8 cellular contexts compared by ENCODE assay signal in the genomic region with DNA sequence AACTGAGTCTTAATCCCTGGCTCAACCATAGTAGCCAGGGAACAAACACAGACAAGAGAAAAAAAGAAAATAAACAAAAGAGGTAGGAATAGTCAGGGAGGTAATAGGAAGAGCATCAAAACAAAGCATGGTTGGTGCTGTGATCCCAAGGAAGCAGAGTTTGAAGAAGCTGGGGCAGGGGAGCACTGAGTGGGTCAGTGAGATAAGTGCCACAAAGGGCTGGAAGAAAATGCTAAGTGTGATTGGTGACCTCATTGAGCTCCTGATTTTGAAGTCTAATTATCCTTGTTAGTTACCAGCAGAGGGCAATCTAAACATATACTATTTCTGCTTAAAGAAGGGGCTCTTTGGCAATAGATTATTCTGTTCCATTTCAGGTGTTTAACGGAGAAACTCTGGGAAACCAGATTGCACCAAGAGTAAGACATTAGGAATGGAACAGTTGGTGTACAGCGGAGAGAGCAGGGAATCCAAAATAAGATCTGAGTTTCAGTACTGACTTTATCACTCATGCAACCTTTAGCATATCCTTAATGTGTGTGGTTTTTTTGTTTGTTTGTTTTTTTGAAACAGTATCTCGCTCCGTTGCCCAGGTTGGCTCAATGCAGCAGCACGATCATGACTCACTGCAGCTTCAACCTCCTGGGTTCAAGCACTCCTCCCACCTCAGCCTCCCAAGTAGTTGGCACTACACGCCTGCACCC. TPM values are rescaled to one million over a fixed set of nuclear protein-coding genes. Genes with fewer than 3 reads are reported as not detected.
DNase-seq lines count a peak whose midpoint lies in the region; ATAC-seq and TF ChIP-seq lines count a peak whose summit lies in the region.

No MANE protein-coding gene starts in this region.

- 56% methylated on average over 6 of the region's 6 CpGs for WGBS in prostate gland

- ATAC-seq in GM19372 (IDR thresholded peaks at IDR 0.05; ENCODE audit: low read depth, unreplicated experiment): peak; percentile 54
- ATAC-seq in HG02623 (IDR thresholded peaks at IDR 0.05; ENCODE audit: unreplicated experiment): no peak
- no peak for ATAC-seq in HG03039 (IDR thresholded peaks at IDR 0.05; ENCODE audit: unreplicated experiment)

- peak; percentile 24 for DNase-seq in CMK (ENCODE audit: low read depth)
- peak; percentile 14 for DNase-seq in NCI-H1417 treated with DMSO at 0.1 percent for 48 hours (lab: John Stamatoyannopoulos, UW)
- DNase-seq in fibroblast of the conjunctiva (ENCODE audit: low read depth): peak; percentile 39
- no peak for DNase-seq in prostate gland (ENCODE audit: low spot score)

- TF ChIP-seq CTCF in SU-DHL-6 (IDR thresholded peaks at IDR 0.05; ENCODE audit: insufficient read depth, low read length, poor library complexity, severe bottlenecking) (peak; percentile 20), prostate gland (IDR thresholded peaks at IDR 0.05) (peak in 3 of 4 experiments; percentile 42 to 66 (median 53))

- H3K9me3 ChIP-seq in SU-DHL-6 (ENCODE audit: insufficient read depth, low read length): no peaks in the 10 kb centered on the region
- H3K9me3 ChIP-seq in prostate gland: no peaks in the 10 kb centered on the region

- H3K36me3 ChIP-seq in SU-DHL-6 (ENCODE audit: low read length): no peaks in the 10 kb centered on the region
- no peaks in the 10 kb centered on the region for H3K36me3 ChIP-seq in prostate gland

- no peaks in the 10 kb centered on the region for H3K4me1 ChIP-seq in prostate gland (replicated peaks)

- H3K27me3 ChIP-seq in SU-DHL-6 (ENCODE audit: low read length) (no peaks in the 10 kb centered on the region), prostate gland (replicated peaks; ENCODE audit: insufficient read depth) (no peaks in the 10 kb centered on the region)

- H4K20me1 ChIP-seq in SU-DHL-6 (ENCODE audit: low read depth, low read length): no peaks in the 10 kb centered on the region

- H3K4me3 ChIP-seq in SU-DHL-6 (ENCODE audit: insufficient read depth, low read length, poor library complexity, severe bottlenecking) (no peak overlapping the region), prostate gland (no peak overlapping the region)

- intact Hi-C loops in prostate gland (cut with DNase I): loop anchor here (2.0 kb wide), 1 partner anchor 261 kb away; no protein-coding TSS in a partner anchor

- H3F3A ChIP-seq in SU-DHL-6 (ENCODE audit: insufficient read depth): no peaks in the 10 kb centered on the region

- H3K9me2 ChIP-seq in SU-DHL-6 (replicated peaks; ENCODE audit: insufficient read depth, low read length): no peaks in the 10 kb centered on the region

- no peak overlapping the region for H3K9ac ChIP-seq in SU-DHL-6 (ENCODE audit: low read length)

- no peak overlapping the region for H2AFZ ChIP-seq in SU-DHL-6 (ENCODE audit: low read depth, low read length, severe bottlenecking)

- H3K4me2 ChIP-seq in SU-DHL-6 (ENCODE audit: low read depth, low read length, poor library complexity, severe bottlenecking): no peak overlapping the region

- H3K79me2 ChIP-seq in SU-DHL-6 (ENCODE audit: insufficient read depth, low read length): no peaks in the 10 kb centered on the region

- H3K27ac ChIP-seq in SU-DHL-6 (ENCODE audit: low read depth, low read length): no peak overlapping the region
- H3K27ac ChIP-seq in prostate gland: no peak overlapping the region

- no peak for TF ChIP-seq POLR2A in prostate gland (IDR thresholded peaks at IDR 0.05)

RNA-seq across cellular contexts. Expression of a gene that starts 30.7 kb away (rescaled TPM):
- 1 to 10 TPM; 3.7 to 6.4 TPM for total RNA-seq in prostate gland
